Comparison of ENCODE assay signal across 1 cellular context in genomic region chrX:78104447-78105176, GRCh38.
A peak's percentile ranks its signal among the peaks of the same experiment; 100 is the strongest.
TF ChIP-seq lines count a peak whose summit lies in the region.

No MANE protein-coding gene starts in this region.

TF ChIP-seq in H1, 55 proteins besides CTCF, POLR2A, EP300 and RAD21:
- TF ChIP-seq E2F6 (IDR thresholded peaks at IDR 0.05): no peak
- TF ChIP-seq CEBPB (IDR thresholded peaks at IDR 0.05; ENCODE audit: low read depth, low read length): peak; percentile 68; the same call in 1 of the 2 replicates
- TF ChIP-seq POLR2AphosphoS5 (IDR thresholded peaks at IDR 0.05; ENCODE audit: low read depth, low read length): 0 out of 2 replicates have a peak, but pooled peaks have one; percentile 8
